In the genomic region with DNA sequence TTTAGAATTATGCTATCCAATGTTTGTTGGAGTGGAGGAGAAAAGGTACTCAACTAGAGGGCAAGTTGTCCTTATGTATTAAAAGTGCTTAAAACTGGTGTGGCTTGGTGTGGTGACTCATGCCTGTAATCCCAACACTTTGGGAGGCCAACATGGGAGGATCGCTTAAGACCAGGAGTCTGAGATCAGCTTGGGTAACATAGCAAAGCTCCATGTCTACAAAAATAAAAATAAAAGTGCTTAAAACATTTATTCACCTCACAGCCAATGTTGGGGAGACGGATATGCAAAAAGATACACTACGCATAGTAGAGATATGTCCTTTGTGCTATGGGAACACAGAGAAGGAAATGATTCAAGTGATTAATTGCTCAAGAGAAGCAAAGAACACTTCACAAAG, we compare ENCODE assay signal across 14 cellular contexts. TPM values are rescaled to one million over a fixed set of nuclear protein-coding genes. Genes with fewer than 3 reads are reported as not detected.
"Had no signal": no experiment of that assay in that cellular context is flagged by ENCODE, and none has a peak within 500 bp of the region (broad histone marks: within the 10 kb centered on the region; RNA-seq: fewer than 3 reads in every experiment).

No MANE protein-coding gene starts in this region.

- DNase-seq: activated CD4-positive, alpha-beta memory T cell treated with anti-CD3 and anti-CD28 coated beads for 36 hours; activated CD4-positive, alpha-beta T cell treated with anti-CD3 and anti-CD28 coated beads for 1 hour; activated gamma-delta T cell treated with Interleukin-2 at 50 U/mL for 16 hours; activated naive CD8-positive, alpha-beta T cell treated with anti-CD3 and anti-CD28 coated beads, Interleukin-2, amount 10 ng/mL, durations not matched to agents 7 days and 5 days; activated T-cell treated with anti-CD3 and anti-CD28 coated beads, Interleukin-2, amount 50 U/mL, for 4 hours; central memory CD4-positive, alpha-beta T cell; effector CD8-positive, alpha-beta T cell; hypothalamus; lower lobe of right lung; naive B cell; small intestine had no signal

- H3K36me3 Mint-ChIP-seq: activated CD4-positive, alpha-beta memory T cell treated with anti-CD3 and anti-CD28 coated beads for 36 hours; activated naive CD8-positive, alpha-beta T cell treated with anti-CD3 and anti-CD28 coated beads, Interleukin-2, amount 10 ng/mL, durations not matched to agents 7 days and 5 days had no signal

- ATAC-seq: activated T-cell treated with anti-CD3 and anti-CD28 coated beads, Interleukin-2, amount 50 U/mL, for 4 hours had no signal

- H3K9ac ChIP-seq: parathyroid adenoma had no signal

- H3K4me1 Mint-ChIP-seq: naive B cell had no signal

- H3K4me3 Mint-ChIP-seq: activated CD4-positive, alpha-beta memory T cell treated with anti-CD3 and anti-CD28 coated beads for 36 hours; activated naive CD8-positive, alpha-beta T cell treated with anti-CD3 and anti-CD28 coated beads, Interleukin-2, amount 10 ng/mL, durations not matched to agents 7 days and 5 days; activated T-cell treated with anti-CD3 and anti-CD28 coated beads, Interleukin-2, amount 50 U/mL, for 4 hours; naive B cell had no signal

- H3K9me3 ChIP-seq: lower lobe of right lung had no signal

- H3K27ac Mint-ChIP-seq: activated CD4-positive, alpha-beta memory T cell treated with anti-CD3 and anti-CD28 coated beads for 36 hours; activated naive CD8-positive, alpha-beta T cell treated with anti-CD3 and anti-CD28 coated beads, Interleukin-2, amount 10 ng/mL, durations not matched to agents 7 days and 5 days had no signal

- H3K36me3 ChIP-seq: lower lobe of right lung had no signal

- H3K4me3 ChIP-seq: coronary artery, lower lobe of right lung had no signal

- H3K4me1 ChIP-seq: lower lobe of right lung, parathyroid adenoma had no signal

- H3K27ac ChIP-seq: coronary artery, epithelial cell of prostate, lower lobe of right lung, parathyroid adenoma had no signal

- H2AFZ ChIP-seq: parathyroid adenoma had no signal

RNA-seq across cellular contexts. Expression of gene TNFAIP6, which starts 19.3 kb away (rescaled TPM):
- total RNA-seq: activated CD4-positive, alpha-beta memory T cell treated with anti-CD3 and anti-CD28 coated beads for 36 hours; activated naive CD8-positive, alpha-beta T cell treated with anti-CD3 and anti-CD28 coated beads, Interleukin-2, amount 10 ng/mL, durations not matched to agents 7 days and 5 days; activated T-cell treated with anti-CD3 and anti-CD28 coated beads, Interleukin-2, amount 50 U/mL, for 4 hours had no signal
